ENCODE assay signal across 1 cellular context in the genomic region with DNA sequence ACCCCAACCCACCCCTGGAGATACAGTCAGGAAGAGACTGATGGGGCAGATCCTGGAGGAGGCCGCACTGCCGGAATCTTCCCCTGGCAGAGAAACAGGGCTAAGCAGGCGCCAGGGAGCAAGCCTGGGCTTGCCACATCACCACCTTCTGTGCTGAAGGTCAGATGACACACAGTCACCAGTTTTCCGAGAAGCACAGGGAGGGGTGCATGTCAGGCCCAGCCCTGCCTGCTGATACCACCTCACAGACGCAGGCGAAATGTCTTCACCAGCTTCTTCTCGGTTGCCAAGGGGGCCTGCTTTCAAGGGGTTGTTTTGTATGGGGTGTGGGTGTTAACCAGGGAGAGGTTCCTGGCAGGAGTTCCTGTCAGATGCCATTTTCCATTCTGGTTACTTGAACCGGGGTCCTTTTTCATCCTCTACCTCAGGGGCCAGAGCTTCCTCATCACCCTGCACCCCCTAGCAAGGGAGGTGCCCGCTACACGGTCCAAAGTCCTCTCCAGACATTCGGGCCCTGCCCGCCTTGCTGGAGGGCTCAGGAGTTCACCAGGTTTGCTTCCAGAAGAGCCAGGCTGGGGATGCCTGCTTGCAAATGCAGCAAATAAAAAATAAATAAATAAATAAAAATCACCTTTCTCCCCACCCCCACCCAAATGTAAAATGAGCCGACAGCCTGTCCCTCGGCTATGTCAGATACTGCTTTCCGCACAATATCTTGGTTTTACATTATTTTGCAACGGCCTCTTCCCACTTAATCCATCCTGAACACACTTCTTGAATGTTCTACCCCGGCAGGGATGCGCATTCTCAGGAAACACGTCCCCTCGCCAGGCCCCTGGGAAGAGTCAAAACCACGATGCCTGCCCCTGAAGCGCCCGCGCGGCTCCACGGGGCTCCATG.
TF ChIP-seq lines count a peak whose summit lies in the region.

No MANE protein-coding gene starts in this region.

TF ChIP-seq in K562, 482 proteins besides CTCF, POLR2A, EP300 and RAD21 (continues in another document):
- TF ChIP-seq, protein P1, sequence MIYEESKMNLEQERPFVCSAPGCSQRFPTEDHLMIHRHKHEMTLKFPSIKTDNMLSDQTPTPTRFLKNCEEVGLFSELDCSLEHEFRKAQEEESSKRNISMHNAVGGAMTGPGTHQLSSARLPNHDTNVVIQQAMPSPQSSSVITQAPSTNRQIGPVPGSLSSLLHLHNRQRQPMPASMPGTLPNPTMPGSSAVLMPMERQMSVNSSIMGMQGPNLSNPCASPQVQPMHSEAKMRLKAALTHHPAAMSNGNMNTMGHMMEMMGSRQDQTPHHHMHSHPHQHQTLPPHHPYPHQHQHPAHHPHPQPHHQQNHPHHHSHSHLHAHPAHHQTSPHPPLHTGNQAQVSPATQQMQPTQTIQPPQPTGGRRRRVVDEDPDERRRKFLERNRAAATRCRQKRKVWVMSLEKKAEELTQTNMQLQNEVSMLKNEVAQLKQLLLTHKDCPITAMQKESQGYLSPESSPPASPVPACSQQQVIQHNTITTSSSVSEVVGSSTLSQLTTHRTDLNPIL (CRISPR knock-in tag; IDR thresholded peaks at IDR 0.05): 0 out of 2 replicates have a peak, but pooled peaks have one; percentile 25
- TF ChIP-seq BCL6 (CRISPR knock-in tag; IDR thresholded peaks at IDR 0.05) (0 out of 2 replicates have a peak, but pooled peaks have one; percentile 28), CCNT2 (IDR thresholded peaks at IDR 0.05; ENCODE audit: borderline replicate concordance, extremely low read depth, insufficient read length, low read depth, low read length) (peak; percentile 28), ZNF41 (CRISPR knock-in tag; conservative IDR thresholded peaks at IDR 0.05) (peak; percentile 63; the same call in 1 of the 2 replicates), SMAD3 (CRISPR knock-in tag; conservative IDR thresholded peaks at IDR 0.05) (peak; percentile 48; the same call in 1 of the 2 replicates), NFRKB (IDR thresholded peaks at IDR 0.05; ENCODE audit: low read depth) (peak; percentile 95), KLF13 (tag; IDR thresholded peaks at IDR 0.05; ENCODE audit: borderline replicate concordance, low read depth) (no peak), ZEB2 (IDR thresholded peaks at IDR 0.05) (no peak), RBFOX2 (IDR thresholded peaks at IDR 0.05; ENCODE audit: low read depth, low read length) (peak; percentile 63), TARDBP (IDR thresholded peaks at IDR 0.05) (0 out of 2 replicates have a peak, but pooled peaks have one; percentile 10), SMC3 (conservative IDR thresholded peaks at IDR 0.05; ENCODE audit: insufficient read depth, low read depth, low read length) (no peak), ILK (tag; IDR thresholded peaks at IDR 0.05; ENCODE audit: borderline replicate concordance, low read depth) (no peak), ELF4 (CRISPR knock-in tag; IDR thresholded peaks at IDR 0.05) (peak; percentile 51; the same call in 1 of the 2 replicates), KLF6 (CRISPR knock-in tag; IDR thresholded peaks at IDR 0.05; ENCODE audit: borderline replicate concordance) (peak; percentile 30; the same call in 1 of the 2 replicates), SREBF1 (IDR thresholded peaks at IDR 0.05; ENCODE audit: borderline replicate concordance, low read depth, low read length) (peak; percentile 90; the same call in 1 of the 2 replicates), KLF1 (tag; IDR thresholded peaks at IDR 0.05) (peak; percentile 37; the same call in 1 of the 2 replicates), HMGN3 (IDR thresholded peaks at IDR 0.05; ENCODE audit: borderline replicate concordance, extremely low read depth, insufficient read length, low read depth, low read length) (no peak), TEAD2 (tag; IDR thresholded peaks at IDR 0.05) (no peak), ZNF57 (CRISPR knock-in tag; IDR thresholded peaks at IDR 0.05) (no peak), TEAD4 (IDR thresholded peaks at IDR 0.05; ENCODE audit: low read length) (0 out of 2 replicates have a peak, but pooled peaks have one; percentile 2), TEAD4 (CRISPR knock-in tag; IDR thresholded peaks at IDR 0.05; ENCODE audit: borderline replicate concordance) (no peak), MTA3 (IDR thresholded peaks at IDR 0.05; ENCODE audit: borderline replicate concordance) (peak; percentile 29; the same call in 1 of the 2 replicates), ZBTB7A (IDR thresholded peaks at IDR 0.05; ENCODE audit: borderline replicate concordance, control insufficient read depth, low read depth, low read length) (0 out of 2 replicates have a peak, but pooled peaks have one; percentile 15), PHF20 (IDR thresholded peaks at IDR 0.05; ENCODE audit: partially characterized antibody) (no peak), FOXK2 (conservative IDR thresholded peaks at IDR 0.05 in 1 of 2, IDR thresholded peaks at IDR 0.05 in 1 of 2; ENCODE audit: low read depth in 2 of 2) (peak in 1 of 2 experiments; percentile 80; a peak in 1 of 4 replicates), NFXL1 (CRISPR knock-in tag; IDR thresholded peaks at IDR 0.05) (0 out of 2 replicates have a peak, but pooled peaks have one; percentile 59), L3MBTL2 (IDR thresholded peaks at IDR 0.05) (0 out of 2 replicates have a peak, but pooled peaks have one; percentile 59), HDAC8 (tag; IDR thresholded peaks at IDR 0.05) (peak; percentile 46; the same call in 1 of the 2 replicates), BRD9 (IDR thresholded peaks at IDR 0.05; ENCODE audit: low read depth, partially characterized antibody) (peak; percentile 72), ZNF77 (CRISPR knock-in tag; IDR thresholded peaks at IDR 0.05) (0 out of 2 replicates have a peak, but pooled peaks have one; percentile 45), NFIC (IDR thresholded peaks at IDR 0.05) (peak; percentile 30; the same call in 1 of the 2 replicates), GATAD2A (IDR thresholded peaks at IDR 0.05) (0 out of 2 replicates have a peak, but pooled peaks have one; percentile 23), ZFP36 (IDR thresholded peaks at IDR 0.05; ENCODE audit: low read depth, low read length, partially characterized antibody) (no peak), DPF2 (IDR thresholded peaks at IDR 0.05) (peak; percentile 17; the same call in 1 of the 2 replicates), ZNF668 (CRISPR knock-in tag; IDR thresholded peaks at IDR 0.05) (no peak), MBD2 (IDR thresholded peaks at IDR 0.05; ENCODE audit: borderline replicate concordance, low read depth) (0 out of 2 replicates have a peak, but pooled peaks have one; percentile 34), TBL1XR1 (IDR thresholded peaks at IDR 0.05; ENCODE audit: low read length in 2 of 2) (peak in 1 of 2 experiments; percentile 61; a peak in 1 of 4 replicates), PPARD (CRISPR knock-in tag; IDR thresholded peaks at IDR 0.05) (no peak), CHD4 (IDR thresholded peaks at IDR 0.05; ENCODE audit: insufficient read depth, insufficient replicate concordance, low read depth, low read length, poor library complexity, severe bottlenecking) (no peak), MAZ (CRISPR knock-in tag; conservative IDR thresholded peaks at IDR 0.05 in 1 of 2, IDR thresholded peaks at IDR 0.05 in 1 of 2) (peak in 1 of 2 experiments; percentile 82; a peak in 2 of 4 replicates), NEUROD1 (IDR thresholded peaks at IDR 0.05; ENCODE audit: borderline replicate concordance, low read depth, low read length, partially characterized antibody) (peak; percentile 42), ZSCAN32 (CRISPR knock-in tag; IDR thresholded peaks at IDR 0.05) (peak; percentile 15; the same call in 1 of the 2 replicates), STAT5A (IDR thresholded peaks at IDR 0.05; ENCODE audit: borderline replicate concordance, low read length) (peak; percentile 83), JUND (IDR thresholded peaks at IDR 0.05; ENCODE audit: borderline replicate concordance, low read depth, low read length) (peak; percentile 91), JUND (tag; IDR thresholded peaks at IDR 0.05; ENCODE audit: borderline replicate concordance, low read depth, low read length) (no peak), SUPT5H (IDR thresholded peaks at IDR 0.05) (peak; percentile 67), TCF3 (CRISPR knock-in tag; IDR thresholded peaks at IDR 0.05) (peak; percentile 68)
- TF ChIP-seq, protein P2, sequence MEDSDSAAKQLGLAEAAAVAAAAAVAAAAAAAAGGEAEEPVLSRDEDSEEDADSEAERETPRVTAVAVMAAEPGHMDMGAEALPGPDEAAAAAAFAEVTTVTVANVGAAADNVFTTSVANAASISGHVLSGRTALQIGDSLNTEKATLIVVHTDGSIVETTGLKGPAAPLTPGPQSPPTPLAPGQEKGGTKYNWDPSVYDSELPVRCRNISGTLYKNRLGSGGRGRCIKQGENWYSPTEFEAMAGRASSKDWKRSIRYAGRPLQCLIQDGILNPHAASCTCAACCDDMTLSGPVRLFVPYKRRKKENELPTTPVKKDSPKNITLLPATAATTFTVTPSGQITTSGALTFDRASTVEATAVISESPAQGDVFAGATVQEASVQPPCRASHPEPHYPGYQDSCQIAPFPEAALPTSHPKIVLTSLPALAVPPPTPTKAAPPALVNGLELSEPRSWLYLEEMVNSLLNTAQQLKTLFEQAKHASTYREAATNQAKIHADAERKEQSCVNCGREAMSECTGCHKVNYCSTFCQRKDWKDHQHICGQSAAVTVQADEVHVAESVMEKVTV (CRISPR knock-in tag; IDR thresholded peaks at IDR 0.05): 0 out of 2 replicates have a peak, but pooled peaks have one; percentile 14
- TF ChIP-seq, protein P3, sequence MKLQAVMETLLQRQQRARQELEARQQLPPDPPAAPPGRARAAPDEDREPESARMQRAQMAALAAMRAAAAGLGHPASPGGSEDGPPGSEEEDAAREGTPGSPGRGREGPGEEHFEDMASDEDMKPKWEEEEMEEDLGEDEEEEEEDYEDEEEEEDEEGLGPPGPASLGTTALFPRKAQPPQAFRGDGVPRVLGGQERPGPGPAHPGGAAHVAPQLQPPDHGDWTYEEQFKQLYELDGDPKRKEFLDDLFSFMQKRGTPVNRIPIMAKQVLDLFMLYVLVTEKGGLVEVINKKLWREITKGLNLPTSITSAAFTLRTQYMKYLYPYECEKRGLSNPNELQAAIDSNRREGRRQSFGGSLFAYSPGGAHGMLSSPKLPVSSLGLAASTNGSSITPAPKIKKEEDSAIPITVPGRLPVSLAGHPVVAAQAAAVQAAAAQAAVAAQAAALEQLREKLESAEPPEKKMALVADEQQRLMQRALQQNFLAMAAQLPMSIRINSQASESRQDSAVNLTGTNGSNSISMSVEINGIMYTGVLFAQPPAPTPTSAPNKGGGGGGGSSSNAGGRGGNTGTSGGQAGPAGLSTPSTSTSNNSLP (IDR thresholded peaks at IDR 0.05; ENCODE audit: borderline replicate concordance, low read depth, low read length): no peak
- TF ChIP-seq, protein P4, sequence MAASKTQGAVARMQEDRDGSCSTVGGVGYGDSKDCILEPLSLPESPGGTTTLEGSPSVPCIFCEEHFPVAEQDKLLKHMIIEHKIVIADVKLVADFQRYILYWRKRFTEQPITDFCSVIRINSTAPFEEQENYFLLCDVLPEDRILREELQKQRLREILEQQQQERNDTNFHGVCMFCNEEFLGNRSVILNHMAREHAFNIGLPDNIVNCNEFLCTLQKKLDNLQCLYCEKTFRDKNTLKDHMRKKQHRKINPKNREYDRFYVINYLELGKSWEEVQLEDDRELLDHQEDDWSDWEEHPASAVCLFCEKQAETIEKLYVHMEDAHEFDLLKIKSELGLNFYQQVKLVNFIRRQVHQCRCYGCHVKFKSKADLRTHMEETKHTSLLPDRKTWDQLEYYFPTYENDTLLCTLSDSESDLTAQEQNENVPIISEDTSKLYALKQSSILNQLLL (CRISPR knock-in tag; IDR thresholded peaks at IDR 0.05; ENCODE audit: borderline replicate concordance): 0 out of 2 replicates have a peak, but pooled peaks have one; percentile 24
- TF ChIP-seq, protein P5, sequence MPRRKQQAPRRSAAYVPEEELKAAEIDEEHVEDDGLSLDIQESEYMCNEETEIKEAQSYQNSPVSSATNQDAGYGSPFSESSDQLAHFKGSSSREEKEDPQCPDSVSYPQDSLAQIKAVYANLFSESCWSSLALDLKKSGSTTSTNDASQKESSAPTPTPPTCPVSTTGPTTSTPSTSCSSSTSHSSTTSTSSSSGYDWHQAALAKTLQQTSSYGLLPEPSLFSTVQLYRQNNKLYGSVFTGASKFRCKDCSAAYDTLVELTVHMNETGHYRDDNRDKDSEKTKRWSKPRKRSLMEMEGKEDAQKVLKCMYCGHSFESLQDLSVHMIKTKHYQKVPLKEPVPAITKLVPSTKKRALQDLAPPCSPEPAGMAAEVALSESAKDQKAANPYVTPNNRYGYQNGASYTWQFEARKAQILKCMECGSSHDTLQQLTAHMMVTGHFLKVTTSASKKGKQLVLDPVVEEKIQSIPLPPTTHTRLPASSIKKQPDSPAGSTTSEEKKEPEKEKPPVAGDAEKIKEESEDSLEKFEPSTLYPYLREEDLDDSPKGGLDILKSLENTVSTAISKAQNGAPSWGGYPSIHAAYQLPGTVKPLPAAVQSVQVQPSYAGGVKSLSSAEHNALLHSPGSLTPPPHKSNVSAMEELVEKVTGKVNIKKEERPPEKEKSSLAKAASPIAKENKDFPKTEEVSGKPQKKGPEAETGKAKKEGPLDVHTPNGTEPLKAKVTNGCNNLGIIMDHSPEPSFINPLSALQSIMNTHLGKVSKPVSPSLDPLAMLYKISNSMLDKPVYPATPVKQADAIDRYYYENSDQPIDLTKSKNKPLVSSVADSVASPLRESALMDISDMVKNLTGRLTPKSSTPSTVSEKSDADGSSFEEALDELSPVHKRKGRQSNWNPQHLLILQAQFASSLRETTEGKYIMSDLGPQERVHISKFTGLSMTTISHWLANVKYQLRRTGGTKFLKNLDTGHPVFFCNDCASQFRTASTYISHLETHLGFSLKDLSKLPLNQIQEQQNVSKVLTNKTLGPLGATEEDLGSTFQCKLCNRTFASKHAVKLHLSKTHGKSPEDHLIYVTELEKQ (CRISPR knock-in tag; IDR thresholded peaks at IDR 0.05): no peak
- TF ChIP-seq, protein P6, sequence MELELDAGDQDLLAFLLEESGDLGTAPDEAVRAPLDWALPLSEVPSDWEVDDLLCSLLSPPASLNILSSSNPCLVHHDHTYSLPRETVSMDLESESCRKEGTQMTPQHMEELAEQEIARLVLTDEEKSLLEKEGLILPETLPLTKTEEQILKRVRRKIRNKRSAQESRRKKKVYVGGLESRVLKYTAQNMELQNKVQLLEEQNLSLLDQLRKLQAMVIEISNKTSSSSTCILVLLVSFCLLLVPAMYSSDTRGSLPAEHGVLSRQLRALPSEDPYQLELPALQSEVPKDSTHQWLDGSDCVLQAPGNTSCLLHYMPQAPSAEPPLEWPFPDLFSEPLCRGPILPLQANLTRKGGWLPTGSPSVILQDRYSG (tag; conservative IDR thresholded peaks at IDR 0.05; ENCODE audit: low read depth): peak; percentile 18; the same call in 1 of the 2 replicates
- TF ChIP-seq, protein P7, sequence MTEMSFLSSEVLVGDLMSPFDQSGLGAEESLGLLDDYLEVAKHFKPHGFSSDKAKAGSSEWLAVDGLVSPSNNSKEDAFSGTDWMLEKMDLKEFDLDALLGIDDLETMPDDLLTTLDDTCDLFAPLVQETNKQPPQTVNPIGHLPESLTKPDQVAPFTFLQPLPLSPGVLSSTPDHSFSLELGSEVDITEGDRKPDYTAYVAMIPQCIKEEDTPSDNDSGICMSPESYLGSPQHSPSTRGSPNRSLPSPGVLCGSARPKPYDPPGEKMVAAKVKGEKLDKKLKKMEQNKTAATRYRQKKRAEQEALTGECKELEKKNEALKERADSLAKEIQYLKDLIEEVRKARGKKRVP (CRISPR knock-in tag; IDR thresholded peaks at IDR 0.05): peak; percentile 42; the same call in 1 of the 2 replicates
